ENCODE assay signal across 22 cellular contexts in genomic region chr7:2270495-2270894, GRCh38.
"Had no signal": no experiment of that assay in that cellular context is flagged by ENCODE, and none has a peak within 500 bp of the region (broad histone marks: within the 10 kb centered on the region; RNA-seq: fewer than 3 reads in every experiment).

No MANE protein-coding gene starts in this region.

- H3K4me3 Mint-ChIP-seq: activated naive CD4-positive, alpha-beta T cell treated with anti-CD3 and anti-CD28 coated beads for 36 hours; activated T-cell treated with anti-CD3 and anti-CD28 coated beads, Interleukin-2, amount 50 U/mL, for 4 hours; mesothelial cell of epicardium; natural killer cell treated with Interleukin-12 subunit alpha and Interleukin-12 subunit beta and Interleukin-15 and Interleukin-18, amount 100 ng/mL, for 72 hours had no signal

- H3K27ac Mint-ChIP-seq: activated naive CD4-positive, alpha-beta T cell treated with anti-CD3 and anti-CD28 coated beads for 36 hours; mesothelial cell of epicardium; natural killer cell treated with Interleukin-12 subunit alpha and Interleukin-12 subunit beta and Interleukin-15 and Interleukin-18, amount 100 ng/mL, for 72 hours had no signal

- H3K4me3 ChIP-seq: dorsolateral prefrontal cortex, lung, tibial artery had no signal

- H3K27me3 ChIP-seq: brain microvascular endothelial cell, dorsolateral prefrontal cortex, tibial artery had no signal

- ATAC-seq: activated T-cell treated with anti-CD3 and anti-CD28 coated beads, Interleukin-2, amount 50 U/mL, for 4 hours; natural killer cell treated with Interleukin-12 subunit alpha and Interleukin-12 subunit beta and Interleukin-15 and Interleukin-18, amount 100 ng/mL, for 72 hours; stimulated activated naive CD8-positive, alpha-beta T cell treated with anti-CD3 and anti-CD28 coated beads, Interleukin-15, Interleukin-2, amounts not matched to agents 100 U/mL and 50 U/mL, for 24 hours had no signal

- H3K9me3 Mint-ChIP-seq: activated naive CD4-positive, alpha-beta T cell treated with anti-CD3 and anti-CD28 coated beads for 36 hours; activated T-cell treated with anti-CD3 and anti-CD28 coated beads, Interleukin-2, amount 50 U/mL, for 4 hours; mesothelial cell of epicardium; natural killer cell treated with Interleukin-12 subunit alpha and Interleukin-12 subunit beta and Interleukin-15 and Interleukin-18, amount 100 ng/mL, for 72 hours had no signal

- DNase-seq: activated CD4-positive, alpha-beta T cell treated with anti-CD3 and anti-CD28 coated beads, Interleukin-2, amount 50 U/mL, for 1 hour; activated CD4-positive, CD25-positive, alpha-beta regulatory T cell treated with anti-CD3 and anti-CD28 coated beads, Interleukin-2, amount 50 U/mL, for 72 hours; activated CD8-positive, alpha-beta memory T cell treated with anti-CD3 and anti-CD28 coated beads, Interleukin-2, amount 50 U/mL, for 4 hours; activated naive CD4-positive, alpha-beta T cell treated with anti-CD3 and anti-CD28 coated beads for 36 hours; activated T-cell treated with anti-CD3 and anti-CD28 coated beads, Interleukin-2, amount 50 U/mL, for 4 hours; aorta; brain microvascular endothelial cell; central memory CD4-positive, alpha-beta T cell; dorsolateral prefrontal cortex; erythroblast; foreskin melanocyte; glutamatergic neuron; hypothalamus; occipital lobe; retina; stimulated activated CD8-positive, alpha-beta memory T cell treated with anti-CD3 and anti-CD28 coated beads, Interleukin-4, amount 100 ng/mL, for 48 hours; stimulated activated naive CD8-positive, alpha-beta T cell treated with anti-CD3 and anti-CD28 coated beads, Interleukin-15, Interleukin-2, amounts not matched to agents 100 U/mL and 50 U/mL, for 24 hours; T1000; tibial artery had no signal

- H3K27me3 Mint-ChIP-seq: natural killer cell treated with Interleukin-12 subunit alpha and Interleukin-12 subunit beta and Interleukin-15 and Interleukin-18, amount 100 ng/mL, for 72 hours had no signal

- H3K9me3 ChIP-seq: tibial artery had no signal

- H3K4me1 ChIP-seq: tibial artery had no signal

- H3K36me3 Mint-ChIP-seq: natural killer cell treated with Interleukin-12 subunit alpha and Interleukin-12 subunit beta and Interleukin-15 and Interleukin-18, amount 100 ng/mL, for 72 hours had no signal

- H3K27ac ChIP-seq: brain microvascular endothelial cell, tibial artery had no signal
